In the genomic region with DNA sequence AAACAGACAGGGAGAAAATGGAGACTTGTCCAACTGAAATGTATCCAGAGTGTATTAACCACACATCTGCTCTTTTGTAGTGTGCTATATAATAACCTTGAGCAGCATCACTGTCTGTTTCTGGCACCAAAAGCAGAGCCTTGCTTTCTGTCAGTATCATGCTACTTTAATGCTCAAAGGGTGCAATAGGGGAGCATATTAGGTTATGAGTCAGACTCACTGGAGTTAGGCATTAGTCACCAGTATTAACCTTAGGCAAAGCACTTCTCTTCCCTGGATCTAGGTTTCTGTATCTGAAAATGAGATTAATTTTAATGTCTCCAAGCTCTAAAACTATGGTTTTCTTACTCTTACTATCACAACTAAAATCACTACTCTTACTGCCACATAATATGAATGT, we compare ENCODE assay signal across 24 cellular contexts.
DNase-seq lines count a peak whose midpoint lies in the region; ATAC-seq and TF ChIP-seq lines count a peak whose summit lies in the region.
"Had no signal": no experiment of that assay in that cellular context is flagged by ENCODE, and none has a peak within 500 bp of the region (broad histone marks: within the 10 kb centered on the region; RNA-seq: fewer than 3 reads in every experiment).

No MANE protein-coding gene starts in this region.

- no peak for DNase-seq in SK-N-SH
- peak; percentile 9 for DNase-seq in RWPE1 (ENCODE audit: low spot score)
- peak; percentile 7 for DNase-seq in fibroblast of mammary gland (ENCODE audit: low read depth)
- peak; percentile 89 for DNase-seq in renal cortical epithelial cell (ENCODE audit: low read depth)
- no peak for DNase-seq in activated gamma-delta T cell treated with Interleukin-2 at 50 U/mL for 16 hours
- no peak for DNase-seq in glutamatergic neuron
- DNase-seq: 8988T; activated CD4-positive, alpha-beta memory T cell treated with anti-CD3 and anti-CD28 coated beads for 36 hours; activated effector memory CD4-positive, alpha-beta T cell treated with Interleukin-2 at 50 U/mL for 16 hours; effector memory CD4-positive, alpha-beta T cell; esophagus squamous epithelium; HCEC 1CT; IMR-90; MM.1S; naive B cell; NCI-H1436; NCI-H446; occipital lobe; SHP77; small intestine; upper lobe of right lung had no signal

- no peak for TF ChIP-seq EP300 in SK-N-SH (IDR thresholded peaks at IDR 0.05; ENCODE audit: borderline replicate concordance in 1 of 2, low read depth in 1 of 2, low read length in 1 of 2)

- H3K4me2 ChIP-seq in SK-N-SH, result no peak overlapping the region

- H3K4me3 ChIP-seq in SK-N-SH (ENCODE audit: low read depth in 2 of 2, low read length in 1 of 2) (no peak overlapping the region), fibroblast of mammary gland (ENCODE audit: control insufficient read depth, low read depth, low read length) (no peak overlapping the region)
- H3K4me3 ChIP-seq: esophagus squamous epithelium, upper lobe of right lung had no signal

- H3K9me3 Mint-ChIP-seq in glutamatergic neuron (ENCODE audit: unreplicated experiment), result no peaks in the 10 kb centered on the region

- no peak overlapping the region for H3K4me3 Mint-ChIP-seq in glutamatergic neuron (ENCODE audit: unreplicated experiment)
- H3K4me3 Mint-ChIP-seq: activated CD4-positive, alpha-beta memory T cell treated with anti-CD3 and anti-CD28 coated beads for 36 hours; B cell; naive B cell had no signal

- no peaks in the 10 kb centered on the region for H3K36me3 ChIP-seq in SK-N-SH (replicated peaks in 1 of 2; ENCODE audit: control insufficient read depth in 1 of 2, insufficient read depth in 2 of 2, low read length in 1 of 2)
- H3K36me3 ChIP-seq: esophagus squamous epithelium, upper lobe of right lung had no signal

- no peaks in the 10 kb centered on the region for H3K27me3 ChIP-seq in SK-N-SH (ENCODE audit: insufficient read depth)
- H3K27me3 ChIP-seq: esophagus squamous epithelium, upper lobe of right lung had no signal

- no peak overlapping the region for H2AFZ ChIP-seq in SK-N-SH (ENCODE audit: low read depth)

- H3F3A ChIP-seq in SK-N-SH (replicated peaks; ENCODE audit: insufficient read depth), result no peaks in the 10 kb centered on the region

- no peak overlapping the region for H3K9ac ChIP-seq in SK-N-SH

- H3K79me2 ChIP-seq in SK-N-SH (ENCODE audit: insufficient read depth), result no peaks in the 10 kb centered on the region

- H3K27ac Mint-ChIP-seq in glutamatergic neuron (ENCODE audit: unreplicated experiment), result no peak overlapping the region
- H3K27ac Mint-ChIP-seq: activated CD4-positive, alpha-beta memory T cell treated with anti-CD3 and anti-CD28 coated beads for 36 hours; B cell; naive B cell had no signal

- H3K27me3 Mint-ChIP-seq in glutamatergic neuron (ENCODE audit: unreplicated experiment), result no peaks in the 10 kb centered on the region
- H3K27me3 Mint-ChIP-seq: activated CD4-positive, alpha-beta memory T cell treated with anti-CD3 and anti-CD28 coated beads for 36 hours; B cell; naive B cell had no signal

- H3K27ac ChIP-seq in SK-N-SH (ENCODE audit: low read depth in 2 of 2, low read length in 1 of 2) (no peak overlapping the region; a peak in 1 of 4 replicates), RWPE1 (no peak overlapping the region)
- H3K27ac ChIP-seq: upper lobe of right lung had no signal

- TF ChIP-seq CTCF in SK-N-SH (IDR thresholded peaks at IDR 0.05), result no peak
- TF ChIP-seq CTCF in RWPE1 (conservative IDR thresholded peaks at IDR 0.05; ENCODE audit: low read depth), result no peak
- no peak for TF ChIP-seq CTCF in fibroblast of mammary gland (conservative IDR thresholded peaks at IDR 0.05; ENCODE audit: control insufficient read depth, insufficient read depth, low read depth, low read length)
- TF ChIP-seq CTCF in glutamatergic neuron (IDR thresholded peaks at IDR 0.05; ENCODE audit: partially characterized antibody, unreplicated experiment), result no peak

- no peaks in the 10 kb centered on the region for H4K20me1 ChIP-seq in SK-N-SH (ENCODE audit: insufficient read depth)

- no peaks in the 10 kb centered on the region for H3K36me3 Mint-ChIP-seq in glutamatergic neuron (ENCODE audit: unreplicated experiment)
- H3K36me3 Mint-ChIP-seq: activated CD4-positive, alpha-beta memory T cell treated with anti-CD3 and anti-CD28 coated beads for 36 hours; naive B cell had no signal

- TF ChIP-seq RAD21 in SK-N-SH (IDR thresholded peaks at IDR 0.05; ENCODE audit: low read length), result no peak

- POLR2A ChIA-PET in SK-N-SH (lab: Yijun Ruan, JAX), result no interaction called here
- POLR2A ChIA-PET in RWPE1 (lab: Yijun Ruan, JAX; ENCODE audit: low non-redundant PET), result no interaction called here

- no peak for ATAC-seq in SK-N-SH treated with all-trans-retinoic acid at 6 μM for 48 hours
- ATAC-seq in GM18517 (IDR thresholded peaks at IDR 0.05; ENCODE audit: unreplicated experiment), result no peak
- ATAC-seq: upper lobe of right lung had no signal

- H3K9me3 ChIP-seq in SK-N-SH, result no peaks in the 10 kb centered on the region
- H3K9me3 ChIP-seq: esophagus squamous epithelium, upper lobe of right lung had no signal

- no peaks in the 10 kb centered on the region for H3K9me2 ChIP-seq in SK-N-SH

- H3K4me1 Mint-ChIP-seq in glutamatergic neuron (ENCODE audit: low read depth, unreplicated experiment), result no peaks in the 10 kb centered on the region
- H3K4me1 Mint-ChIP-seq: B cell, naive B cell had no signal

- CTCF ChIA-PET in SK-N-SH (lab: Yijun Ruan, JAX), result no interaction called here
- CTCF ChIA-PET in RWPE1 (lab: Yijun Ruan, JAX), result no interaction called here

- H3K4me1 ChIP-seq in SK-N-SH (ENCODE audit: control insufficient read depth in 1 of 2, insufficient read depth in 2 of 2, low read depth in 1 of 2, low read length in 1 of 2), result no peaks in the 10 kb centered on the region; a peak in 1 of 4 replicates
- H3K4me1 ChIP-seq: upper lobe of right lung had no signal

TF ChIP-seq in SK-N-SH treated with all-trans-retinoic acid at 6 μM for 48 hours, 23 proteins besides CTCF, POLR2A, EP300 and RAD21:
- no peak for TF ChIP-seq PPARA (CRISPR knock-in tag; IDR thresholded peaks at IDR 0.05; ENCODE audit: borderline replicate concordance)
- TF ChIP-seq, protein P1, sequence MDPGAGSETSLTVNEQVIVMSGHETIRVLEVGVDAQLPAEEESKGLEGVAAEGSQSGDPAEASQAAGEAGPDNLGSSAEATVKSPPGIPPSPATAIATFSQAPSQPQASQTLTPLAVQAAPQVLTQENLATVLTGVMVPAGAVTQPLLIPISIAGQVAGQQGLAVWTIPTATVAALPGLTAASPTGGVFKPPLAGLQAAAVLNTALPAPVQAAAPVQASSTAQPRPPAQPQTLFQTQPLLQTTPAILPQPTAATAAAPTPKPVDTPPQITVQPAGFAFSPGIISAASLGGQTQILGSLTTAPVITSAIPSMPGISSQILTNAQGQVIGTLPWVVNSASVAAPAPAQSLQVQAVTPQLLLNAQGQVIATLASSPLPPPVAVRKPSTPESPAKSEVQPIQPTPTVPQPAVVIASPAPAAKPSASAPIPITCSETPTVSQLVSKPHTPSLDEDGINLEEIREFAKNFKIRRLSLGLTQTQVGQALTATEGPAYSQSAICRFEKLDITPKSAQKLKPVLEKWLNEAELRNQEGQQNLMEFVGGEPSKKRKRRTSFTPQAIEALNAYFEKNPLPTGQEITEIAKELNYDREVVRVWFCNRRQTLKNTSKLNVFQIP (CRISPR knock-in tag; IDR thresholded peaks at IDR 0.05; ENCODE audit: borderline replicate concordance, low read depth), result no peak
- TF ChIP-seq ISL1 (CRISPR knock-in tag; IDR thresholded peaks at IDR 0.05), result peak; percentile 40

TF ChIP-seq in SK-N-SH, 30 proteins besides CTCF, POLR2A, EP300 and RAD21 (continues in another document):
- TF ChIP-seq, protein P2, sequence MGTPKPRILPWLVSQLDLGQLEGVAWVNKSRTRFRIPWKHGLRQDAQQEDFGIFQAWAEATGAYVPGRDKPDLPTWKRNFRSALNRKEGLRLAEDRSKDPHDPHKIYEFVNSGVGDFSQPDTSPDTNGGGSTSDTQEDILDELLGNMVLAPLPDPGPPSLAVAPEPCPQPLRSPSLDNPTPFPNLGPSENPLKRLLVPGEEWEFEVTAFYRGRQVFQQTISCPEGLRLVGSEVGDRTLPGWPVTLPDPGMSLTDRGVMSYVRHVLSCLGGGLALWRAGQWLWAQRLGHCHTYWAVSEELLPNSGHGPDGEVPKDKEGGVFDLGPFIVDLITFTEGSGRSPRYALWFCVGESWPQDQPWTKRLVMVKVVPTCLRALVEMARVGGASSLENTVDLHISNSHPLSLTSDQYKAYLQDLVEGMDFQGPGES (IDR thresholded peaks at IDR 0.05; ENCODE audit: low read depth, low read length), result no peak
- TF ChIP-seq FOXJ3 (CRISPR knock-in tag; IDR thresholded peaks at IDR 0.05), result no peak
- no peak for TF ChIP-seq CHD2 (IDR thresholded peaks at IDR 0.05; ENCODE audit: low read length, partially characterized antibody)
- TF ChIP-seq FOSL2 (IDR thresholded peaks at IDR 0.05; ENCODE audit: borderline replicate concordance, low read depth), result no peak
- TF ChIP-seq FOXM1 (IDR thresholded peaks at IDR 0.05; ENCODE audit: low read depth), result no peak
- TF ChIP-seq MEF2A (IDR thresholded peaks at IDR 0.05; ENCODE audit: borderline replicate concordance, low read depth), result no peak
- TF ChIP-seq POLR2AphosphoS5 (IDR thresholded peaks at IDR 0.05; ENCODE audit: low read depth, low read length), result no peak
- no peak for TF ChIP-seq NRF1 (IDR thresholded peaks at IDR 0.05; ENCODE audit: low read depth, low read length)
- TF ChIP-seq, protein P3, sequence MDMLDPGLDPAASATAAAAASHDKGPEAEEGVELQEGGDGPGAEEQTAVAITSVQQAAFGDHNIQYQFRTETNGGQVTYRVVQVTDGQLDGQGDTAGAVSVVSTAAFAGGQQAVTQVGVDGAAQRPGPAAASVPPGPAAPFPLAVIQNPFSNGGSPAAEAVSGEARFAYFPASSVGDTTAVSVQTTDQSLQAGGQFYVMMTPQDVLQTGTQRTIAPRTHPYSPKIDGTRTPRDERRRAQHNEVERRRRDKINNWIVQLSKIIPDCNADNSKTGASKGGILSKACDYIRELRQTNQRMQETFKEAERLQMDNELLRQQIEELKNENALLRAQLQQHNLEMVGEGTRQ (IDR thresholded peaks at IDR 0.05; ENCODE audit: borderline replicate concordance, low read depth, low read length), result no peak
- no peak for TF ChIP-seq RXRA (IDR thresholded peaks at IDR 0.05; ENCODE audit: borderline replicate concordance, low read depth)
- TF ChIP-seq, protein P4, sequence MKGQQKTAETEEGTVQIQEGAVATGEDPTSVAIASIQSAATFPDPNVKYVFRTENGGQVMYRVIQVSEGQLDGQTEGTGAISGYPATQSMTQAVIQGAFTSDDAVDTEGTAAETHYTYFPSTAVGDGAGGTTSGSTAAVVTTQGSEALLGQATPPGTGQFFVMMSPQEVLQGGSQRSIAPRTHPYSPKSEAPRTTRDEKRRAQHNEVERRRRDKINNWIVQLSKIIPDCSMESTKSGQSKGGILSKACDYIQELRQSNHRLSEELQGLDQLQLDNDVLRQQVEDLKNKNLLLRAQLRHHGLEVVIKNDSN (IDR thresholded peaks at IDR 0.05; ENCODE audit: borderline replicate concordance, low read depth), result no peak
- TF ChIP-seq TEAD4 (IDR thresholded peaks at IDR 0.05; ENCODE audit: borderline replicate concordance, insufficient read depth), result no peak
- TF ChIP-seq GABPA (IDR thresholded peaks at IDR 0.05; ENCODE audit: low read depth), result no peak
- no peak for TF ChIP-seq JUND (IDR thresholded peaks at IDR 0.05)

Comparison
In these comparisons a context has a peak if more than half of its experiments do, and no peak if none do; other contexts are left out.
1. DNase-seq: peak in RWPE1 (single experiment), fibroblast of mammary gland (single experiment) and renal cortical epithelial cell (single experiment); none in SK-N-SH (single experiment), activated gamma-delta T cell treated with Interleukin-2 at 50 U/mL for 16 hours (single experiment) and glutamatergic neuron (single experiment).